In the genomic region with DNA sequence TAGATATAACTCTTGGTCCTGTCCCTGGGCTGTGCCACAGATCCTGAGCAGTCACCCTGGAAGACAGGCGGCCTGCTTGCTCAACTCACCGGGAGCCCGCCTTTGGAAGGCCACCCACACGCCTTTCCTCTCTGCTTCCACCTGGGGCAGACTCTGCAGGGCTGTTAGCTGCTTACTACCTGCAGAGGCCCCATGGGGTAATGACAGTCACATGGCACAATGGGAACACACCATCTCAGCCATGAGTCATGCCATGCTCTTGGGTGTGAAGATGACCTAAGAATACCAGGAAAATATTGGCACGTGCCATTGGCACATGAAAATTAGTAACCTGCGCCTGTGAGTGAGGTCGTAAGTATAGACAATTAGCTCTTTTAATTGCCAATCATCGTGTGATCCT, we compare ENCODE assay signal across 10 cellular contexts.
DNase-seq lines count a peak whose midpoint lies in the region; FAIRE-seq and TF ChIP-seq lines count a peak whose summit lies in the region.
"Had no signal": no experiment of that assay in that cellular context is flagged by ENCODE, and none has a peak within 500 bp of the region (broad histone marks: within the 10 kb centered on the region; RNA-seq: fewer than 3 reads in every experiment).

No MANE protein-coding gene starts in this region.

- no peak overlapping the region; a peak in 1 of 7 replicates for H3K27ac Mint-ChIP-seq in H9
- no peak overlapping the region for H3K27ac Mint-ChIP-seq in nephron progenitor cell
- H3K27ac Mint-ChIP-seq: activated naive CD8-positive, alpha-beta T cell treated with anti-CD3 and anti-CD28 coated beads, Interleukin-2, amount 10 ng/mL, durations not matched to agents 7 days and 5 days had no signal

- H4K5ac ChIP-seq in H9 (ENCODE audit: insufficient read length, low read depth, low read length) = no peak overlapping the region

- peaks cover 1% of the 10 kb centered on the region; the same call in 1 of the 2 replicates for H3K4me1 ChIP-seq in H9 (ENCODE audit: insufficient read depth, low read length)
- H3K4me1 ChIP-seq in skeletal muscle tissue (ENCODE audit: control insufficient read depth in 3 of 3, insufficient read depth in 3 of 3, low read length in 3 of 3) = peaks cover 42 to 51% (median 45%) of the 10 kb centered on the region in 3 donors

- H3K27ac ChIP-seq in H9 (ENCODE audit: insufficient read length, low read depth, low read length) (no peak overlapping the region), skeletal muscle tissue (ENCODE audit: low read depth, low read length) (peak overlapping the region; percentile 81)

- H3K79me2 ChIP-seq in H9 (ENCODE audit: insufficient read depth, low read length) = no peaks in the 10 kb centered on the region

- no CpG with 5 or more reads among the region's 8 CpGs for WGBS in H9 (ENCODE audit: extremely low coverage, insufficient read length, low lambda C conversion rate)

- H2BK12ac ChIP-seq in H9 (ENCODE audit: insufficient read length, low read depth, low read length) = no peak overlapping the region

- H3K4me3 ChIP-seq in fibroblast of mammary gland (ENCODE audit: control insufficient read depth, low read depth, low read length) (no peak overlapping the region), skeletal muscle tissue (ENCODE audit: low read length in 3 of 3) (peak overlapping the region in 1 of 3 donors; percentile 25)

- TF ChIP-seq CTCF in H9 (conservative IDR thresholded peaks at IDR 0.05) = 0 out of 3 replicates have a peak, but pooled peaks have one; percentile 31
- TF ChIP-seq CTCF in fibroblast of mammary gland (conservative IDR thresholded peaks at IDR 0.05; ENCODE audit: control insufficient read depth, insufficient read depth, low read depth, low read length) = no peak
- no peak for TF ChIP-seq CTCF in nephron progenitor cell (IDR thresholded peaks at IDR 0.05)
- TF ChIP-seq CTCF in GM20000 (IDR thresholded peaks at IDR 0.05; ENCODE audit: extremely low read depth, missing control alignments) = no peak

- DNase-seq in H9 (peak; percentile 61), RPMI7951 (ENCODE audit: low read depth) (peak; percentile 30), fibroblast of mammary gland (ENCODE audit: low read depth) (peak; percentile 62), urothelium cell line (ENCODE audit: low spot score) (no peak), nephron progenitor cell (no peak), GM20000 (ENCODE audit: low spot score) (no peak), cerebellum (ENCODE audit: low spot score) (no peak)
- DNase-seq: activated naive CD8-positive, alpha-beta T cell treated with anti-CD3 and anti-CD28 coated beads, Interleukin-2, amount 10 ng/mL, durations not matched to agents 7 days and 5 days; NCI-H2227 treated with DMSO at 0.1 percent for 48 hours had no signal

- H3T11ph ChIP-seq in H9 (ENCODE audit: low read length) = no peak overlapping the region

- no peaks in the 10 kb centered on the region for H3K36me3 ChIP-seq in skeletal muscle tissue (ENCODE audit: control insufficient read depth in 3 of 3, insufficient read depth in 3 of 3, low read length in 3 of 3)

- H3K4me1 Mint-ChIP-seq in H9 (peaks cover 25 to 26% of the 10 kb centered on the region in 2 experiments), nephron progenitor cell (peaks cover 43% of the 10 kb centered on the region)

- H2AK5ac ChIP-seq in H9 (ENCODE audit: insufficient read length, low read length) = no peak overlapping the region

- no peaks in the 10 kb centered on the region for H3K23me2 ChIP-seq in H9 (ENCODE audit: insufficient read length, low read depth, low read length, poor library complexity, severe bottlenecking)

- H3K9me3 Mint-ChIP-seq in H9 (no peaks in the 10 kb centered on the region; a peak in 1 of 5 replicates), nephron progenitor cell (peaks cover 3% of the 10 kb centered on the region)
- H3K9me3 Mint-ChIP-seq: activated naive CD8-positive, alpha-beta T cell treated with anti-CD3 and anti-CD28 coated beads, Interleukin-2, amount 10 ng/mL, durations not matched to agents 7 days and 5 days had no signal

- no peak overlapping the region for H2BK20ac ChIP-seq in H9 (ENCODE audit: low read depth, low read length, poor library complexity, severe bottlenecking)

- no peak overlapping the region for H3K18ac ChIP-seq in H9 (ENCODE audit: insufficient read length, low read depth, low read length)

- no peak overlapping the region for H3K14ac ChIP-seq in H9 (ENCODE audit: insufficient read depth, low read length)

- no peak for FAIRE-seq in urothelium cell line (lab: Jason Lieb, UNC)

- H3K4me2 ChIP-seq in H9 (ENCODE audit: insufficient read depth, insufficient read length, low read length) = no peak overlapping the region

- H3K79me1 ChIP-seq in H9 (ENCODE audit: insufficient read depth, low read depth, low read length, poor library complexity, severe bottlenecking) = no peaks in the 10 kb centered on the region

- no peak overlapping the region for H2AFZ ChIP-seq in H9 (ENCODE audit: low read length)

- 0 out of 7 replicates have a peak, but pooled peaks cover 0 to 2% (median 0%) of the 10 kb centered on the region in 3 experiments for H3K36me3 Mint-ChIP-seq in H9 (ENCODE audit: insufficient read depth in 1 of 3, low read depth in 3 of 3)
- H3K36me3 Mint-ChIP-seq in nephron progenitor cell (ENCODE audit: low read depth) = peaks cover 54% of the 10 kb centered on the region
- H3K36me3 Mint-ChIP-seq: activated naive CD8-positive, alpha-beta T cell treated with anti-CD3 and anti-CD28 coated beads, Interleukin-2, amount 10 ng/mL, durations not matched to agents 7 days and 5 days had no signal

- no peak overlapping the region for H2BK15ac ChIP-seq in H9 (ENCODE audit: low read depth, low read length)

- H4K91ac ChIP-seq in H9 (ENCODE audit: insufficient read length, low read depth, low read length) = no peak overlapping the region

- no peak overlapping the region for H2BK120ac ChIP-seq in H9 (ENCODE audit: low read depth, low read length, poor library complexity, severe bottlenecking)

- H3K4me3 Mint-ChIP-seq in H9 (no peak overlapping the region), nephron progenitor cell (no peak overlapping the region)
- H3K4me3 Mint-ChIP-seq: activated naive CD8-positive, alpha-beta T cell treated with anti-CD3 and anti-CD28 coated beads, Interleukin-2, amount 10 ng/mL, durations not matched to agents 7 days and 5 days had no signal

- H3K9ac ChIP-seq in H9 (ENCODE audit: extremely low read depth, insufficient read length, low read length) (no peak overlapping the region), skeletal muscle tissue (ENCODE audit: low read depth in 1 of 3, low read length in 3 of 3) (no peak overlapping the region)

- no peak overlapping the region for H3K4ac ChIP-seq in H9 (ENCODE audit: low read depth, low read length)

- no peaks in the 10 kb centered on the region for H3K27me3 Mint-ChIP-seq in H9 (ENCODE audit: low read depth)
- H3K27me3 Mint-ChIP-seq in nephron progenitor cell (ENCODE audit: low read depth, poor library complexity) = peaks cover 4% of the 10 kb centered on the region

- H3K23ac ChIP-seq in H9 (ENCODE audit: insufficient read length, low read depth, low read length) = no peak overlapping the region

- H2BK5ac ChIP-seq in H9 (ENCODE audit: insufficient read length, low read length) = no peak overlapping the region

- H3K56ac ChIP-seq in H9 (ENCODE audit: insufficient read length, low read depth, low read length) = no peak overlapping the region

- no peaks in the 10 kb centered on the region for H3K9me3 ChIP-seq in H9 (ENCODE audit: control insufficient read depth, low read depth, low read length)
- no peaks in the 10 kb centered on the region for H3K9me3 ChIP-seq in skeletal muscle tissue (ENCODE audit: control insufficient read depth in 3 of 3, low read length in 3 of 3)

- no peak overlapping the region for H4K8ac ChIP-seq in H9 (replicated peaks; ENCODE audit: insufficient read length, low read depth, low read length)

- H3K27me3 ChIP-seq in H9 (ENCODE audit: insufficient read depth, low read length) (no peaks in the 10 kb centered on the region), skeletal muscle tissue (ENCODE audit: control insufficient read depth in 3 of 3, insufficient read depth in 3 of 3, low read length in 3 of 3) (no peaks in the 10 kb centered on the region)

- H4K20me1 ChIP-seq in H9 (ENCODE audit: control insufficient read depth, insufficient read depth, insufficient read length) = no peaks in the 10 kb centered on the region

Comparison
In these comparisons a context has a peak if more than half of its experiments do, and no peak if none do; other contexts are left out.
1. DNase-seq: peak in H9 (single experiment), RPMI7951 (single experiment) and fibroblast of mammary gland (single experiment); none in urothelium cell line (single experiment), nephron progenitor cell (single experiment), GM20000 (single experiment) and cerebellum (single experiment).